In the genomic region with DNA sequence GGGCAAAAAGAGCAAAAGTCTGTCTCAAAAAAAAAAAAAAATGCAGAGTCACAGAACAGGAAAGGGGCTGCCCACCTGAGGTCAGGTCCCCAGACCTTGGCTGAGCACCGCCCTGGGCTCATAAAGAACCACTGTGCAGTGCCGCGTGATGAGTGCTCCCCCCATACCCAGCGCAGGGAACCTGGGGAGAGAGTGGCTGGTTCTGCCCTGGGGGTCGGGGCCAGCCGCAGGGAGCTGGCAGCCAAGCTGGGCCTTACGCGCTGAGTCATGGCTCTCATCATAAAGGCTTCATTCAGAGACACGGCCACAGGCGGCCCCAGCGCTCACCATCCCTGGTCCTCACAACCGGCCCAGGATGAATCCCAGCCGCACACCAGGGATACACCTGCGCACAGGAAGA, we compare ENCODE assay signal across 1 cellular context.
TF ChIP-seq lines count a peak whose summit lies in the region.

No MANE protein-coding gene starts in this region.

TF ChIP-seq in HepG2, 621 proteins besides CTCF, POLR2A, EP300 and RAD21 (continues in another document):
- TF ChIP-seq ZNF879 (CRISPR knock-in tag; IDR thresholded peaks at IDR 0.05): no peak
- no peak for TF ChIP-seq PAF1 (CRISPR knock-in tag; IDR thresholded peaks at IDR 0.05)
- TF ChIP-seq SALL1 (CRISPR knock-in tag; IDR thresholded peaks at IDR 0.05): peak; percentile 59
- no peak for TF ChIP-seq MLLT10 (CRISPR knock-in tag; IDR thresholded peaks at IDR 0.05)
- no peak for TF ChIP-seq ZFP36L1 (CRISPR knock-in tag; IDR thresholded peaks at IDR 0.05)
- TF ChIP-seq MXI1 (IDR thresholded peaks at IDR 0.05; ENCODE audit: borderline replicate concordance, low read depth, low read length): no peak
- no peak for TF ChIP-seq ZNF530 (CRISPR knock-in tag; IDR thresholded peaks at IDR 0.05; ENCODE audit: low read depth)
- no peak for TF ChIP-seq ZNF747 (CRISPR knock-in tag; IDR thresholded peaks at IDR 0.05; ENCODE audit: borderline replicate concordance)
- TF ChIP-seq, protein P1, sequence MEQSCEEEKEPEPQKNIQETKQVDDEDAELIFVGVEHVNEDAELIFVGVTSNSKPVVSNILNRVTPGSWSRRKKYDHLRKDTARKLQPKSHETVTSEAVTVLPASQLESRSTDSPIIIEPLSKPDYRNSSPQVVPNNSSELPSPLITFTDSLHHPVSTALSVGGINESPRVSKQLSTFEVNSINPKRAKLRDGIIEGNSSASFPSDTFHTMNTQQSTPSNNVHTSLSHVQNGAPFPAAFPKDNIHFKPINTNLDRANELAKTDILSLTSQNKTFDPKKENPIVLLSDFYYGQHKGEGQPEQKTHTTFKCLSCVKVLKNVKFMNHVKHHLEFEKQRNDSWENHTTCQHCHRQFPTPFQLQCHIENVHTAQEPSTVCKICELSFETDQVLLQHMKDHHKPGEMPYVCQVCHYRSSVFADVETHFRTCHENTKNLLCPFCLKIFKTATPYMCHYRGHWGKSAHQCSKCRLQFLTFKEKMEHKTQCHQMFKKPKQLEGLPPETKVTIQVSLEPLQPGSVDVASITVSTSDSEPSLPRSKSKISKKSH (CRISPR knock-in tag; IDR thresholded peaks at IDR 0.05; ENCODE audit: borderline replicate concordance): 0 out of 2 replicates have a peak, but pooled peaks have one; percentile 22
- TF ChIP-seq ZNF256 (CRISPR knock-in tag; conservative IDR thresholded peaks at IDR 0.05): no peak
- TF ChIP-seq ZNF503 (CRISPR knock-in tag; IDR thresholded peaks at IDR 0.05): no peak
- TF ChIP-seq ZNF773 (CRISPR knock-in tag; IDR thresholded peaks at IDR 0.05; ENCODE audit: borderline replicate concordance): no peak
- no peak for TF ChIP-seq YY1 (IDR thresholded peaks at IDR 0.05; ENCODE audit: insufficient read depth, insufficient replicate concordance, low read depth, low read length)
- no peak for TF ChIP-seq HMG20A (CRISPR knock-in tag; IDR thresholded peaks at IDR 0.05; ENCODE audit: borderline replicate concordance)
- TF ChIP-seq, protein P2, sequence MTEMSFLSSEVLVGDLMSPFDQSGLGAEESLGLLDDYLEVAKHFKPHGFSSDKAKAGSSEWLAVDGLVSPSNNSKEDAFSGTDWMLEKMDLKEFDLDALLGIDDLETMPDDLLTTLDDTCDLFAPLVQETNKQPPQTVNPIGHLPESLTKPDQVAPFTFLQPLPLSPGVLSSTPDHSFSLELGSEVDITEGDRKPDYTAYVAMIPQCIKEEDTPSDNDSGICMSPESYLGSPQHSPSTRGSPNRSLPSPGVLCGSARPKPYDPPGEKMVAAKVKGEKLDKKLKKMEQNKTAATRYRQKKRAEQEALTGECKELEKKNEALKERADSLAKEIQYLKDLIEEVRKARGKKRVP (CRISPR knock-in tag; IDR thresholded peaks at IDR 0.05): no peak
- TF ChIP-seq, protein P3, sequence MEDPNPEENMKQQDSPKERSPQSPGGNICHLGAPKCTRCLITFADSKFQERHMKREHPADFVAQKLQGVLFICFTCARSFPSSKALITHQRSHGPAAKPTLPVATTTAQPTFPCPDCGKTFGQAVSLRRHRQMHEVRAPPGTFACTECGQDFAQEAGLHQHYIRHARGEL (CRISPR knock-in tag; IDR thresholded peaks at IDR 0.05): no peak
- no peak for TF ChIP-seq MLX (CRISPR knock-in tag; IDR thresholded peaks at IDR 0.05)
- TF ChIP-seq ZNF263 (CRISPR knock-in tag; IDR thresholded peaks at IDR 0.05): peak; percentile 95
- no peak for TF ChIP-seq ZBTB1 (CRISPR knock-in tag; IDR thresholded peaks at IDR 0.05; ENCODE audit: borderline replicate concordance)
- no peak for TF ChIP-seq THYN1 (CRISPR knock-in tag; IDR thresholded peaks at IDR 0.05; ENCODE audit: borderline replicate concordance, low read depth)
- TF ChIP-seq, protein P4, sequence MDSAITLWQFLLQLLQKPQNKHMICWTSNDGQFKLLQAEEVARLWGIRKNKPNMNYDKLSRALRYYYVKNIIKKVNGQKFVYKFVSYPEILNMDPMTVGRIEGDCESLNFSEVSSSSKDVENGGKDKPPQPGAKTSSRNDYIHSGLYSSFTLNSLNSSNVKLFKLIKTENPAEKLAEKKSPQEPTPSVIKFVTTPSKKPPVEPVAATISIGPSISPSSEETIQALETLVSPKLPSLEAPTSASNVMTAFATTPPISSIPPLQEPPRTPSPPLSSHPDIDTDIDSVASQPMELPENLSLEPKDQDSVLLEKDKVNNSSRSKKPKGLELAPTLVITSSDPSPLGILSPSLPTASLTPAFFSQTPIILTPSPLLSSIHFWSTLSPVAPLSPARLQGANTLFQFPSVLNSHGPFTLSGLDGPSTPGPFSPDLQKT (CRISPR knock-in tag; IDR thresholded peaks at IDR 0.05; ENCODE audit: borderline replicate concordance): no peak
- TF ChIP-seq, protein P5, sequence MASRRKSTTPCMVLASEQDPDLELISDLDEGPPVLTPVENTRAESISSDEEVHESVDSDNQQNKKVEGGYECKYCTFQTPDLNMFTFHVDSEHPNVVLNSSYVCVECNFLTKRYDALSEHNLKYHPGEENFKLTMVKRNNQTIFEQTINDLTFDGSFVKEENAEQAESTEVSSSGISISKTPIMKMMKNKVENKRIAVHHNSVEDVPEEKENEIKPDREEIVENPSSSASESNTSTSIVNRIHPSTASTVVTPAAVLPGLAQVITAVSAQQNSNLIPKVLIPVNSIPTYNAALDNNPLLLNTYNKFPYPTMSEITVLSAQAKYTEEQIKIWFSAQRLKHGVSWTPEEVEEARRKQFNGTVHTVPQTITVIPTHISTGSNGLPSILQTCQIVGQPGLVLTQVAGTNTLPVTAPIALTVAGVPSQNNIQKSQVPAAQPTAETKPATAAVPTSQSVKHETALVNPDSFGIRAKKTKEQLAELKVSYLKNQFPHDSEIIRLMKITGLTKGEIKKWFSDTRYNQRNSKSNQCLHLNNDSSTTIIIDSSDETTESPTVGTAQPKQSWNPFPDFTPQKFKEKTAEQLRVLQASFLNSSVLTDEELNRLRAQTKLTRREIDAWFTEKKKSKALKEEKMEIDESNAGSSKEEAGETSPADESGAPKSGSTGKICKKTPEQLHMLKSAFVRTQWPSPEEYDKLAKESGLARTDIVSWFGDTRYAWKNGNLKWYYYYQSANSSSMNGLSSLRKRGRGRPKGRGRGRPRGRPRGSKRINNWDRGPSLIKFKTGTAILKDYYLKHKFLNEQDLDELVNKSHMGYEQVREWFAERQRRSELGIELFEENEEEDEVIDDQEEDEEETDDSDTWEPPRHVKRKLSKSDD (CRISPR knock-in tag; IDR thresholded peaks at IDR 0.05; ENCODE audit: low read depth): no peak
- TF ChIP-seq ELF4 (CRISPR knock-in tag; IDR thresholded peaks at IDR 0.05; ENCODE audit: borderline replicate concordance): no peak
- TF ChIP-seq ZNF616 (CRISPR knock-in tag; IDR thresholded peaks at IDR 0.05; ENCODE audit: low read depth): no peak
- peak; percentile 25; the same call in 1 of the 2 replicates for TF ChIP-seq MAX (IDR thresholded peaks at IDR 0.05)
- no peak for TF ChIP-seq ZFP37 (CRISPR knock-in tag; IDR thresholded peaks at IDR 0.05; ENCODE audit: borderline replicate concordance)
- no peak for TF ChIP-seq TFDP1 (CRISPR knock-in tag; IDR thresholded peaks at IDR 0.05; ENCODE audit: borderline replicate concordance)
- no peak for TF ChIP-seq SETDB1 (CRISPR knock-in tag; IDR thresholded peaks at IDR 0.05; ENCODE audit: borderline replicate concordance)
- TF ChIP-seq, protein P6, sequence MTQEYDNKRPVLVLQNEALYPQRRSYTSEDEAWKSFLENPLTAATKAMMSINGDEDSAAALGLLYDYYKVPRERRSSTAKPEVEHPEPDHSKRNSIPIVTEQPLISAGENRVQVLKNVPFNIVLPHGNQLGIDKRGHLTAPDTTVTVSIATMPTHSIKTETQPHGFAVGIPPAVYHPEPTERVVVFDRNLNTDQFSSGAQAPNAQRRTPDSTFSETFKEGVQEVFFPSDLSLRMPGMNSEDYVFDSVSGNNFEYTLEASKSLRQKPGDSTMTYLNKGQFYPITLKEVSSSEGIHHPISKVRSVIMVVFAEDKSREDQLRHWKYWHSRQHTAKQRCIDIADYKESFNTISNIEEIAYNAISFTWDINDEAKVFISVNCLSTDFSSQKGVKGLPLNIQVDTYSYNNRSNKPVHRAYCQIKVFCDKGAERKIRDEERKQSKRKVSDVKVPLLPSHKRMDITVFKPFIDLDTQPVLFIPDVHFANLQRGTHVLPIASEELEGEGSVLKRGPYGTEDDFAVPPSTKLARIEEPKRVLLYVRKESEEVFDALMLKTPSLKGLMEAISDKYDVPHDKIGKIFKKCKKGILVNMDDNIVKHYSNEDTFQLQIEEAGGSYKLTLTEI (CRISPR knock-in tag; conservative IDR thresholded peaks at IDR 0.05): no peak
- no peak for TF ChIP-seq LCORL (IDR thresholded peaks at IDR 0.05)
- TF ChIP-seq LCORL (CRISPR knock-in tag; IDR thresholded peaks at IDR 0.05): no peak
- TF ChIP-seq, protein P7, sequence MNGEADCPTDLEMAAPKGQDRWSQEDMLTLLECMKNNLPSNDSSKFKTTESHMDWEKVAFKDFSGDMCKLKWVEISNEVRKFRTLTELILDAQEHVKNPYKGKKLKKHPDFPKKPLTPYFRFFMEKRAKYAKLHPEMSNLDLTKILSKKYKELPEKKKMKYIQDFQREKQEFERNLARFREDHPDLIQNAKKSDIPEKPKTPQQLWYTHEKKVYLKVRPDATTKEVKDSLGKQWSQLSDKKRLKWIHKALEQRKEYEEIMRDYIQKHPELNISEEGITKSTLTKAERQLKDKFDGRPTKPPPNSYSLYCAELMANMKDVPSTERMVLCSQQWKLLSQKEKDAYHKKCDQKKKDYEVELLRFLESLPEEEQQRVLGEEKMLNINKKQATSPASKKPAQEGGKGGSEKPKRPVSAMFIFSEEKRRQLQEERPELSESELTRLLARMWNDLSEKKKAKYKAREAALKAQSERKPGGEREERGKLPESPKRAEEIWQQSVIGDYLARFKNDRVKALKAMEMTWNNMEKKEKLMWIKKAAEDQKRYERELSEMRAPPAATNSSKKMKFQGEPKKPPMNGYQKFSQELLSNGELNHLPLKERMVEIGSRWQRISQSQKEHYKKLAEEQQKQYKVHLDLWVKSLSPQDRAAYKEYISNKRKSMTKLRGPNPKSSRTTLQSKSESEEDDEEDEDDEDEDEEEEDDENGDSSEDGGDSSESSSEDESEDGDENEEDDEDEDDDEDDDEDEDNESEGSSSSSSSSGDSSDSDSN (CRISPR knock-in tag; IDR thresholded peaks at IDR 0.05): peak; percentile 50; the same call in 1 of the 2 replicates
- TF ChIP-seq, protein P8, sequence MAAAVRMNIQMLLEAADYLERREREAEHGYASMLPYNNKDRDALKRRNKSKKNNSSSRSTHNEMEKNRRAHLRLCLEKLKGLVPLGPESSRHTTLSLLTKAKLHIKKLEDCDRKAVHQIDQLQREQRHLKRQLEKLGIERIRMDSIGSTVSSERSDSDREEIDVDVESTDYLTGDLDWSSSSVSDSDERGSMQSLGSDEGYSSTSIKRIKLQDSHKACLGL (CRISPR knock-in tag; IDR thresholded peaks at IDR 0.05): no peak
- peak; percentile 39; the same call in 1 of the 2 replicates for TF ChIP-seq GATAD2A (CRISPR knock-in tag; IDR thresholded peaks at IDR 0.05)
- no peak for TF ChIP-seq STAG1 (CRISPR knock-in tag; IDR thresholded peaks at IDR 0.05)
- TF ChIP-seq PATZ1 (CRISPR knock-in tag; IDR thresholded peaks at IDR 0.05): peak; percentile 66; the same call in 1 of the 2 replicates
- no peak for TF ChIP-seq ZSCAN31 (CRISPR knock-in tag; IDR thresholded peaks at IDR 0.05; ENCODE audit: low read depth)
- peak; percentile 57 for TF ChIP-seq HDAC1 (CRISPR knock-in tag; IDR thresholded peaks at IDR 0.05)
- no peak for TF ChIP-seq HMG20B (CRISPR knock-in tag; conservative IDR thresholded peaks at IDR 0.05)
- TF ChIP-seq ZNF549 (CRISPR knock-in tag; IDR thresholded peaks at IDR 0.05): no peak
- no peak for TF ChIP-seq CAMTA2 (CRISPR knock-in tag; IDR thresholded peaks at IDR 0.05; ENCODE audit: borderline replicate concordance)
- no peak for TF ChIP-seq SRY (CRISPR knock-in tag; IDR thresholded peaks at IDR 0.05)
- TF ChIP-seq ZIK1 (CRISPR knock-in tag; IDR thresholded peaks at IDR 0.05; ENCODE audit: borderline replicate concordance, low read depth): no peak
